In genomic region chr6:42885702-42886101, GRCh38 we compare ENCODE assay signal across 28 cellular contexts. TPM values are rescaled to one million over a fixed set of nuclear protein-coding genes. Genes with fewer than 3 reads are reported as not detected.
DNase-seq lines count a peak whose midpoint lies in the region; ATAC-seq and TF ChIP-seq lines count a peak whose summit lies in the region.
"Had no signal": no experiment of that assay in that cellular context is flagged by ENCODE, and none has a peak within 500 bp of the region (broad histone marks: within the 10 kb centered on the region; RNA-seq: fewer than 3 reads in every experiment).

No MANE protein-coding gene starts in this region.

- 93 to 100% methylated on average over 4 of the region's 4 CpGs for WGBS in endodermal cell (ENCODE audit: insufficient coverage in 1 of 2, insufficient read length in 1 of 2), 2 experiments

- peaks cover 35% of the 10 kb centered on the region for H3K4me1 Mint-ChIP-seq in activated CD4-positive, alpha-beta memory T cell treated with anti-CD3 and anti-CD28 coated beads for 36 hours (ENCODE audit: low read depth)
- H3K4me1 Mint-ChIP-seq in activated CD4-positive, alpha-beta memory T cell treated with anti-CD3 and anti-CD28 coated beads, Interleukin-2, amount 10 ng/mL, durations not matched to agents 7 days and 5 days = peaks cover 35% of the 10 kb centered on the region
- H3K4me1 Mint-ChIP-seq in endodermal cell = no peaks in the 10 kb centered on the region
- H3K4me1 Mint-ChIP-seq in progenitor cell of endocrine pancreas (ENCODE audit: low read depth) = peaks cover 7% of the 10 kb centered on the region

- H3K36me3 ChIP-seq in PC-9 (ENCODE audit: low read depth) (peaks cover 34% of the 10 kb centered on the region), endodermal cell (ENCODE audit: control insufficient read depth, insufficient read depth, low read length) (peaks cover 45% of the 10 kb centered on the region), upper lobe of right lung (peaks cover 73% of the 10 kb centered on the region)

- no peak overlapping the region for H3K4me3 Mint-ChIP-seq in activated CD4-positive, alpha-beta memory T cell treated with anti-CD3 and anti-CD28 coated beads for 36 hours
- H3K4me3 Mint-ChIP-seq in activated CD4-positive, alpha-beta memory T cell treated with anti-CD3 and anti-CD28 coated beads, Interleukin-2, amount 10 ng/mL, durations not matched to agents 7 days and 5 days = no peak overlapping the region
- H3K4me3 Mint-ChIP-seq in endodermal cell (no peak overlapping the region), progenitor cell of endocrine pancreas (ENCODE audit: low read depth) (no peak overlapping the region)

- peak overlapping the region; percentile 23 for H3K27ac Mint-ChIP-seq in activated CD4-positive, alpha-beta memory T cell treated with anti-CD3 and anti-CD28 coated beads for 36 hours
- H3K27ac Mint-ChIP-seq in activated CD4-positive, alpha-beta memory T cell treated with anti-CD3 and anti-CD28 coated beads, Interleukin-2, amount 10 ng/mL, durations not matched to agents 7 days and 5 days = no peak overlapping the region
- peak overlapping the region; percentile 16 for H3K27ac Mint-ChIP-seq in endodermal cell
- no peak overlapping the region for H3K27ac Mint-ChIP-seq in progenitor cell of endocrine pancreas
- H3K27ac Mint-ChIP-seq: CD4-positive, CD25-positive, alpha-beta regulatory T cell had no signal

- H3K4me1 ChIP-seq in PC-9 (replicated peaks; ENCODE audit: insufficient read depth) = peaks cover 21% of the 10 kb centered on the region
- no peaks in the 10 kb centered on the region for H3K4me1 ChIP-seq in endodermal cell (ENCODE audit: control insufficient read depth, insufficient read depth, low read length)
- H3K4me1 ChIP-seq in upper lobe of right lung = peaks cover 16% of the 10 kb centered on the region
- H3K4me1 ChIP-seq: BE2C had no signal

- H3K9me3 ChIP-seq in PC-9 (ENCODE audit: insufficient read depth, low read depth) (no peaks in the 10 kb centered on the region), endodermal cell (ENCODE audit: control insufficient read depth, low read length) (no peaks in the 10 kb centered on the region), upper lobe of right lung (no peaks in the 10 kb centered on the region)
- H3K9me3 ChIP-seq: BE2C, MG63, SJCRH30 had no signal

- intact Hi-C loops in activated CD4-positive, alpha-beta memory T cell treated with anti-CD3 and anti-CD28 coated beads for 36 hours (cut with micrococcal nuclease) = no loop called here
- intact Hi-C loops in PC-9 (cut with micrococcal nuclease; ENCODE audit: unreplicated experiment) (no loop called here), upper lobe of right lung (cut with DNase I) (no loop called here)

- peaks cover 11% of the 10 kb centered on the region for H4K20me1 ChIP-seq in PC-9 (ENCODE audit: insufficient read depth)

- no peak for DNase-seq in activated CD4-positive, alpha-beta memory T cell treated with anti-CD3 and anti-CD28 coated beads for 36 hours
- DNase-seq in activated CD4-positive, alpha-beta memory T cell treated with anti-CD3 and anti-CD28 coated beads, Interleukin-2, amount 10 ng/mL, durations not matched to agents 7 days and 5 days = no peak
- DNase-seq in PC-9 (no peak), endodermal cell (no peak), upper lobe of right lung (no peak), progenitor cell of endocrine pancreas (ENCODE audit: low spot score, unreplicated experiment) (no peak), activated gamma-delta T cell treated with Interleukin-2 at 50 U/mL for 16 hours (no peak)
- DNase-seq: 8988T; ACHN; BE2C; CD4-positive, CD25-positive, alpha-beta regulatory T cell; DMS153; DND-41; KBM-7; MG63; NCI-H1105 treated with DMSO at 0.1 percent for 48 hours; NCI-H146; NCI-H1930; NCI-H2107; NCI-H524; NCI-H774; NK-92 treated with Interleukin-12 subunit alpha and Interleukin-12 subunit beta, amount 100 ng/mL, for 24 hours; PC-3; SJCRH30 had no signal

- H3K9me2 ChIP-seq in PC-9 (ENCODE audit: insufficient read depth) = no peaks in the 10 kb centered on the region

- peaks cover 65% of the 10 kb centered on the region for H3F3A ChIP-seq in PC-9 (ENCODE audit: insufficient read depth, low read depth)

- H3K27me3 ChIP-seq in PC-9 (ENCODE audit: insufficient read depth, low read depth) (no peaks in the 10 kb centered on the region), endodermal cell (ENCODE audit: control insufficient read depth, insufficient read depth, low read length, poor library complexity, severe bottlenecking) (no peaks in the 10 kb centered on the region), upper lobe of right lung (no peaks in the 10 kb centered on the region)
- H3K27me3 ChIP-seq: BE2C, MG63, SJCRH30 had no signal

- no peaks in the 10 kb centered on the region for H3K27me3 Mint-ChIP-seq in activated CD4-positive, alpha-beta memory T cell treated with anti-CD3 and anti-CD28 coated beads for 36 hours
- H3K27me3 Mint-ChIP-seq in activated CD4-positive, alpha-beta memory T cell treated with anti-CD3 and anti-CD28 coated beads, Interleukin-2, amount 10 ng/mL, durations not matched to agents 7 days and 5 days = no peaks in the 10 kb centered on the region
- H3K27me3 Mint-ChIP-seq in endodermal cell (ENCODE audit: insufficient read depth) = peaks cover 2% of the 10 kb centered on the region
- no peaks in the 10 kb centered on the region for H3K27me3 Mint-ChIP-seq in progenitor cell of endocrine pancreas
- H3K27me3 Mint-ChIP-seq: CD4-positive, CD25-positive, alpha-beta regulatory T cell had no signal

- H3K9ac ChIP-seq in endodermal cell (ENCODE audit: extremely low read depth, low read length, poor library complexity, severe bottlenecking) = no peak overlapping the region

- H3K4me2 ChIP-seq in PC-9 = no peak overlapping the region

- CTCF ChIA-PET in activated CD4-positive, alpha-beta memory T cell treated with anti-CD3 and anti-CD28 coated beads for 36 hours (lab: Charles Lee) = interaction anchor here (1.1 kb wide), 1 partner anchor 376 kb away, joined by 4 read pairs; no protein-coding TSS in a partner anchor
- CTCF ChIA-PET in activated CD4-positive, alpha-beta memory T cell treated with anti-CD3 and anti-CD28 coated beads, Interleukin-2, amount 10 ng/mL, durations not matched to agents 7 days and 5 days (lab: Charles Lee) = no interaction called here
- CTCF ChIA-PET in PC-9 (lab: Charles Lee) = no interaction called here

- POLR2A ChIA-PET in activated CD4-positive, alpha-beta memory T cell treated with anti-CD3 and anti-CD28 coated beads for 36 hours (lab: Charles Lee) = interaction anchor here (0.6 kb wide), 1 partner anchor 25 kb away, joined by 4 read pairs; no protein-coding TSS in a partner anchor
- POLR2A ChIA-PET in activated CD4-positive, alpha-beta memory T cell treated with anti-CD3 and anti-CD28 coated beads, Interleukin-2, amount 10 ng/mL, durations not matched to agents 7 days and 5 days (lab: Charles Lee) = interaction anchor here (0.6 kb wide), 1 partner anchor 104 kb away, joined by 3 read pairs; no protein-coding TSS in a partner anchor
- POLR2A ChIA-PET in PC-9 (lab: Charles Lee; ENCODE audit: unreplicated experiment) = no interaction called here

- no TSS peak for BruUV-seq in PC-9 (replicated peaks; lab: Mats Ljungman, UMichigan)

- TF ChIP-seq CTCF in PC-9 (conservative IDR thresholded peaks at IDR 0.05) (no peak), endodermal cell (conservative IDR thresholded peaks at IDR 0.05) (no peak), upper lobe of right lung (IDR thresholded peaks at IDR 0.05) (no peak), progenitor cell of endocrine pancreas (IDR thresholded peaks at IDR 0.05; ENCODE audit: unreplicated experiment) (no peak)

- no peaks in the 10 kb centered on the region for H3K9me3 Mint-ChIP-seq in activated CD4-positive, alpha-beta memory T cell treated with anti-CD3 and anti-CD28 coated beads for 36 hours
- H3K9me3 Mint-ChIP-seq in activated CD4-positive, alpha-beta memory T cell treated with anti-CD3 and anti-CD28 coated beads, Interleukin-2, amount 10 ng/mL, durations not matched to agents 7 days and 5 days = no peaks in the 10 kb centered on the region
- H3K9me3 Mint-ChIP-seq in endodermal cell = no peaks in the 10 kb centered on the region
- H3K9me3 Mint-ChIP-seq in progenitor cell of endocrine pancreas (ENCODE audit: low read depth) = no peaks in the 10 kb centered on the region
- H3K9me3 Mint-ChIP-seq: CD4-positive, CD25-positive, alpha-beta regulatory T cell had no signal

- H2AFZ ChIP-seq in PC-9 = no peak overlapping the region

- peaks cover 48% of the 10 kb centered on the region for H3K36me3 Mint-ChIP-seq in activated CD4-positive, alpha-beta memory T cell treated with anti-CD3 and anti-CD28 coated beads for 36 hours
- H3K36me3 Mint-ChIP-seq in activated CD4-positive, alpha-beta memory T cell treated with anti-CD3 and anti-CD28 coated beads, Interleukin-2, amount 10 ng/mL, durations not matched to agents 7 days and 5 days (ENCODE audit: low read depth) = peaks cover 40% of the 10 kb centered on the region
- H3K36me3 Mint-ChIP-seq in endodermal cell (ENCODE audit: low read depth) (peaks cover 55% of the 10 kb centered on the region), progenitor cell of endocrine pancreas (ENCODE audit: insufficient read depth) (peaks cover 20% of the 10 kb centered on the region)

- H3K27ac ChIP-seq in PC-9 (0 out of 2 replicates have a peak overlapping the region, but pooled peaks have one; percentile 13), endodermal cell (ENCODE audit: low read depth, low read length) (no peak overlapping the region), upper lobe of right lung (no peak overlapping the region)
- H3K27ac ChIP-seq: SJCRH30 had no signal

- peaks cover 41% of the 10 kb centered on the region for H3K79me2 ChIP-seq in PC-9 (ENCODE audit: low read depth)

- peak; percentile 14 for ATAC-seq in upper lobe of right lung
- ATAC-seq: HCT116, PC-3, Right ventricle myocardium inferior had no signal

- H3K4me3 ChIP-seq in PC-9 = no peak overlapping the region
- H3K4me3 ChIP-seq in endodermal cell (ENCODE audit: low read length) = no peak overlapping the region
- no peak overlapping the region for H3K4me3 ChIP-seq in upper lobe of right lung
- H3K4me3 ChIP-seq: MG63, SJCRH30 had no signal

RNA-seq across cellular contexts. Expression of gene RPL7L1, which starts 6.3 kb away (rescaled TPM):
- total RNA-seq in activated CD4-positive, alpha-beta memory T cell treated with anti-CD3 and anti-CD28 coated beads for 36 hours = 100 to 1,000 TPM; 111 to 117 TPM
- total RNA-seq in activated CD4-positive, alpha-beta memory T cell treated with anti-CD3 and anti-CD28 coated beads, Interleukin-2, amount 10 ng/mL, durations not matched to agents 7 days and 5 days = 10 to 100 TPM; 71.4 to 74.2 TPM
- total RNA-seq in PC-9 (2021) (84.1 and 87.1 TPM in 2 replicates), endodermal cell (100 to 1,000 TPM; 112 to 114 TPM), upper lobe of right lung (64.9 TPM), progenitor cell of endocrine pancreas (82.8 and 88.9 TPM in 2 replicates)
- polyA plus RNA-seq in endodermal cell (2013, experiment 1 of 2) = 91.1 TPM
- polyA plus RNA-seq in endodermal cell (2013, experiment 2 of 2) = 86.1 TPM

RNA-seq across cellular contexts. Expression of gene PTCRA, which starts 30.2 kb away (rescaled TPM):
- total RNA-seq in activated CD4-positive, alpha-beta memory T cell treated with anti-CD3 and anti-CD28 coated beads for 36 hours = not detected
- not detected for total RNA-seq in activated CD4-positive, alpha-beta memory T cell treated with anti-CD3 and anti-CD28 coated beads, Interleukin-2, amount 10 ng/mL, durations not matched to agents 7 days and 5 days
- total RNA-seq in PC-9 (2021) (not detected in 2 replicates), endodermal cell (not detected), upper lobe of right lung (5.0 TPM), progenitor cell of endocrine pancreas (not detected in 2 replicates)
- polyA plus RNA-seq in endodermal cell (2013, experiment 1 of 2) = not detected
- polyA plus RNA-seq in endodermal cell (2013, experiment 2 of 2) = not detected
- total RNA-seq: H1, PC-3, Right ventricle myocardium inferior, RPMI7951, SJCRH30 had no signal
- polyA plus RNA-seq: CD4-positive, CD25-positive, alpha-beta regulatory T cell; H1 had no signal

RNA-seq across cellular contexts. Expression of gene CNPY3, which starts 43.6 kb away (rescaled TPM):
- 10 to 100 TPM; 32.2 to 37.6 TPM for total RNA-seq in activated CD4-positive, alpha-beta memory T cell treated with anti-CD3 and anti-CD28 coated beads for 36 hours
- total RNA-seq in activated CD4-positive, alpha-beta memory T cell treated with anti-CD3 and anti-CD28 coated beads, Interleukin-2, amount 10 ng/mL, durations not matched to agents 7 days and 5 days = 10 to 100 TPM; 51.1 to 53.2 TPM
- total RNA-seq in PC-9 (2021) = 47.7 and 54.8 TPM in 2 replicates
- 10 to 100 TPM; 72.7 to 73.6 TPM for total RNA-seq in endodermal cell
- polyA plus RNA-seq in endodermal cell (2013, experiment 1 of 2) = 57.4 TPM
- 50.6 TPM for polyA plus RNA-seq in endodermal cell (2013, experiment 2 of 2)
- 63.7 TPM for total RNA-seq in upper lobe of right lung
- total RNA-seq in progenitor cell of endocrine pancreas = 61.5 and 64.1 TPM in 2 replicates

Comparison
In these comparisons a context has a peak if more than half of its experiments do, and no peak if none do; other contexts are left out.
1. H3K27ac Mint-ChIP-seq: peak in activated CD4-positive, alpha-beta memory T cell treated with anti-CD3 and anti-CD28 coated beads for 36 hours (single experiment) and endodermal cell (single experiment); none in activated CD4-positive, alpha-beta memory T cell treated with anti-CD3 and anti-CD28 coated beads, Interleukin-2, amount 10 ng/mL, durations not matched to agents 7 days and 5 days (single experiment) and progenitor cell of endocrine pancreas (single experiment).